Comparison of ENCODE assay signal across 9 cellular contexts in the genomic region with DNA sequence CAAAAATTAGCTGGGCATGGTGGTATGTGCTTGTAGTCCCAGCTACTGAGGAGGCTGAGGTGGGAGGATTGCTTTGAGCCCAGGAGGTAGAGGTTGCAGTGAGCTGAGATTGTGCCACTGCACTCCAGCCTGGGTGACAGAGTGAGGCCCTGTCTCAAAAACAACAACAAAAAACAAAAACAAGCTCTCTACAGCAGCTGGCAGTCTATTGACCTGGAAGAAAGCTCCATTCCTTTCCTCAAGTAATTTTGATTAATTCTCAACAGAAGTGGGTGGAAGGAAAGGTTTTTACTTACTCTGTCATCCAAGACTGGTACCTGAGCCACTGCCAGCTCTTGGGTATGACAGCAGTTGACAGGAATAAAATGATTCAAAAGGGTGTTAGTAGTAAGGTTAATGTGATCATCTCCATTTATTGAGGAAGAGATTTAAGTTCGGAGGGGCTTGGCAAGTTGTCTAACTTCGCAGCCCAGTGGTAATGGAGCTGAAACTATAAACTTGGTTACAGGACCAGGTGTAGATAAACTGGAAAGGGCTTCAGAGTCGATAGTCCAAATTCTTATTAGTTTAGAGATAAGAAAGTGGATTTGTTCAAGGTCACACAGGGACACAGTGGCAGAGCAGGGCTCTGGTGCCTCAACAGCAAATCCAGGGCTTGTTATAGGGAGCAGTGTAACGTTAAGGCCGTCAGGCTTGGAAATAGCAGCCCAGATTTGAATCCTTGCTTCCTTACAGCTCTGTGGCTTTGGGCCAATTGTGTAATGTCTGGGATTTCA. TPM values are rescaled to one million over a fixed set of nuclear protein-coding genes. Genes with fewer than 3 reads are reported as not detected.
DNase-seq lines count a peak whose midpoint lies in the region; ATAC-seq and TF ChIP-seq lines count a peak whose summit lies in the region.
"Had no signal": no experiment of that assay in that cellular context is flagged by ENCODE, and none has a peak within 500 bp of the region (broad histone marks: within the 10 kb centered on the region; RNA-seq: fewer than 3 reads in every experiment).

No MANE protein-coding gene starts in this region.

- no peak for TF ChIP-seq EP300 in esophagus muscularis mucosa (IDR thresholded peaks at IDR 0.05)
- TF ChIP-seq EP300 in tibial nerve (IDR thresholded peaks at IDR 0.05), result no peak

- no peaks in the 10 kb centered on the region for H3K27me3 ChIP-seq in Peyer's patch
- H3K27me3 ChIP-seq in esophagus muscularis mucosa, result no peaks in the 10 kb centered on the region
- H3K27me3 ChIP-seq in psoas muscle (ENCODE audit: insufficient read depth in 3 of 3, low read length in 2 of 3), result no peaks in the 10 kb centered on the region
- H3K27me3 ChIP-seq in tibial nerve, result no peaks in the 10 kb centered on the region

- no peak overlapping the region for H3K4me3 ChIP-seq in Peyer's patch
- no peak overlapping the region for H3K4me3 ChIP-seq in esophagus muscularis mucosa
- no peak overlapping the region for H3K4me3 ChIP-seq in psoas muscle
- H3K4me3 ChIP-seq in tibial nerve, result no peak overlapping the region

- 45% methylated on average over 5 of the region's 5 CpGs for WGBS in esophagus muscularis mucosa
- 46 to 63% (median 47%) methylated on average over 5 of the region's 5 CpGs for WGBS in psoas muscle, 3 donors
- 64 to 73% methylated on average over 5 of the region's 5 CpGs for WGBS in tibial nerve, 2 donors

- TF ChIP-seq POLR2A in GM18951 (IDR thresholded peaks at IDR 0.05; ENCODE audit: extremely low read depth, insufficient read depth, insufficient read length), result peak; percentile 22
- TF ChIP-seq POLR2A in Peyer's patch (IDR thresholded peaks at IDR 0.05), result no peak
- no peak for TF ChIP-seq POLR2A in esophagus muscularis mucosa (IDR thresholded peaks at IDR 0.05; ENCODE audit: low read depth)
- no peak for TF ChIP-seq POLR2A in tibial nerve (IDR thresholded peaks at IDR 0.05)

- peak in 1 of 4 donors; percentile 23 for ATAC-seq in psoas muscle
- no peak for ATAC-seq in HG03354 (IDR thresholded peaks at IDR 0.05; ENCODE audit: poor library complexity, severe bottlenecking, unreplicated experiment)
- ATAC-seq in HG03469 (IDR thresholded peaks at IDR 0.05; ENCODE audit: unreplicated experiment), result no peak

- intact Hi-C loops in esophagus muscularis mucosa (cut with DNase I) (no loop called here), psoas muscle (cut with DNase I) (no loop called here)

- H3K27ac ChIP-seq in Peyer's patch (peak overlapping the region; percentile 1 to 56 (median 12)), esophagus muscularis mucosa (replicated peaks in 1 of 4) (peak overlapping the region in 3 of 4 donors; percentile 12 to 72 (median 64)), psoas muscle (peak overlapping the region; percentile 76), tibial nerve (no peak overlapping the region)

- H3K9me3 ChIP-seq in Peyer's patch (no peaks in the 10 kb centered on the region), esophagus muscularis mucosa (no peaks in the 10 kb centered on the region), psoas muscle (no peaks in the 10 kb centered on the region), tibial nerve (no peaks in the 10 kb centered on the region)

- H3K36me3 ChIP-seq in Peyer's patch, result peaks cover 0 to 48% (median 3%) of the 10 kb centered on the region in 3 donors
- H3K36me3 ChIP-seq in esophagus muscularis mucosa, result peaks cover 30 to 80% (median 72%) of the 10 kb centered on the region in 4 donors
- H3K36me3 ChIP-seq in psoas muscle (ENCODE audit: insufficient read depth in 1 of 2, low read depth in 1 of 2), result peaks cover 8 to 89% of the 10 kb centered on the region in 2 donors
- H3K36me3 ChIP-seq in tibial nerve, result peaks cover 0 to 100% (median 16%) of the 10 kb centered on the region in 3 donors

- H3K4me1 ChIP-seq in Peyer's patch (peaks cover 3 to 56% (median 11%) of the 10 kb centered on the region in 4 donors), esophagus muscularis mucosa (peaks cover 51 to 67% (median 55%) of the 10 kb centered on the region in 4 donors), psoas muscle (peaks cover 49% of the 10 kb centered on the region), tibial nerve (peaks cover 0 to 57% (median 12%) of the 10 kb centered on the region in 4 donors)

- DNase-seq in Peyer's patch (peak in 1 of 3 donors; percentile 49), esophagus muscularis mucosa (ENCODE audit: extremely low spot score) (no peak), psoas muscle (no peak), tibial nerve (ENCODE audit: low spot score in 2 of 2) (no peak)
- DNase-seq: cerebellar nuclear complex; stimulated activated naive CD4-positive, alpha-beta T cell treated with Interleukin-2 at 50 U/mL for 16 hours had no signal

- no peak for TF ChIP-seq CTCF in Peyer's patch (IDR thresholded peaks at IDR 0.05)
- no peak for TF ChIP-seq CTCF in esophagus muscularis mucosa (IDR thresholded peaks at IDR 0.05)
- TF ChIP-seq CTCF in psoas muscle (IDR thresholded peaks at IDR 0.05), result no peak
- TF ChIP-seq CTCF in tibial nerve (IDR thresholded peaks at IDR 0.05), result no peak

- in situ Hi-C loops in GM18951 (cut with MboI; ENCODE audit: low sequenced_read_pairs, unreplicated experiment), result loop anchor here (25.0 kb wide), 2 partner anchors 378 to 603 kb away; partner anchors contain the start of gene MTCH1

RNA-seq across cellular contexts. Expression of gene SRSF3, which starts 14.8 kb away (rescaled TPM):
- total RNA-seq in Peyer's patch (100 to 1,000 TPM; 101 to 156 (median 142) TPM), esophagus muscularis mucosa (100 to 1,000 TPM; 149 to 226 (median 180) TPM), psoas muscle (100 to 1,000 TPM in 2 of 4 donors, 10 to 100 TPM in 2; 64.6 to 182 (median 125) TPM), tibial nerve (100 to 1,000 TPM; 185 to 260 (median 221) TPM)
- 100 to 1,000 TPM; 109 to 267 (median 176) TPM for polyA plus RNA-seq in psoas muscle

Comparison
In these comparisons a context has a peak if more than half of its experiments do, and no peak if none do; other contexts are left out.
1. H3K27ac ChIP-seq: peak in Peyer's patch (4 of 4), esophagus muscularis mucosa (3 of 4) and psoas muscle (single experiment); none in tibial nerve (0 of 4).